Comparison of ENCODE assay signal across 1 cellular context in the genomic region with DNA sequence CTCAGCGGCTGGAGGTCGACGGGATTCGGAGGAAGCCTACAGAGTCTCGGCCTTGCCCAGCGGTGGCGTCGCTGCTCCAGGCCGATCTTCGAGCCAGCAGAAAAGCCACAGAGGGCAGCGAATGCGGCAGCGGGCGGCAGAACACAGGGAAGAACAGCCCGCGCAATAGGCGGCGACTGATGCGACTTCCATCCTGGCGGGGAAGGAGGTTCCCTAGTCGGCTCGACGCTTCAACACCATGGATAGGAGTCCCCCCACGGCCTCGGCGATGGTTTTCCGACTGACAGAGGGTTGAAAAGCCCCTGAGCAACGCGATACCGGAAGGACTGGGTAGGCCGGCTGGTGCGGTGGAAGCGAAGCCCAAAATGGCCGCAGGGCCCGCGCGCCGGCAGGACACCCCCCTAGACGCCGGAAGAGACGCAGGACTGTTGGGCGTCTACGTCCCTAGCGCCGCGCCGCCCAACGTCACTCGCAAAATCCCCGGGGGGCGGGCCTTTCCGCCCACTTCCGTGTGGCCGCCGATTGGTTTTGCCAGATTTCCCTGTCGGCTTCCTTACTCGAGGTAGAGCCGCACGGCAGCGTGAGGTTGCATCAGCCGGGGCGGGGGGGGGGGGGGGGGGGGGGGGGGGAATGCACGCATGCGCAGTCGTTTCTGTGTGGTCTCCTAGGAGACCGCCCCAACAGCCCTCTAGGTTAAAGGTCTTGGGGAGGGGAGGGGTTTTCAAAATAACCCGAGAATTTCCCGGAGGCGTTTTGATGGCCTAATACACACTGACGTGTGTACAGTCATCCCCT.
TF ChIP-seq lines count a peak whose summit lies in the region.

A gene (minus strand): TSS at position 367 of the 795 bp plus-strand sequence. CDS start 406 bp downstream, outside the sequence.

TF ChIP-seq in A549, 52 proteins besides CTCF, POLR2A, EP300 and RAD21 (continued from another document):
- no peak for TF ChIP-seq HOXA7 (CRISPR knock-in tag; IDR thresholded peaks at IDR 0.05)
- TF ChIP-seq SMC3 (IDR thresholded peaks at IDR 0.05), result no peak
- no peak for TF ChIP-seq RFX5 (IDR thresholded peaks at IDR 0.05)
- TF ChIP-seq HDAC2 (IDR thresholded peaks at IDR 0.05), result no peak
- no peak for TF ChIP-seq HEYL (CRISPR knock-in tag; IDR thresholded peaks at IDR 0.05)
- peak; percentile 80; the same call in 1 of the 2 replicates for TF ChIP-seq PHF8 (IDR thresholded peaks at IDR 0.05; ENCODE audit: borderline replicate concordance, low read depth)
- no peak for TF ChIP-seq EHF (CRISPR knock-in tag; IDR thresholded peaks at IDR 0.05)
- no peak for TF ChIP-seq KDM1A (IDR thresholded peaks at IDR 0.05; ENCODE audit: low read depth)
- TF ChIP-seq TFCP2L1 (CRISPR knock-in tag; IDR thresholded peaks at IDR 0.05), result 0 out of 2 replicates have a peak, but pooled peaks have one; percentile 36
- no peak; the same call in 1 of the 2 replicates for TF ChIP-seq HOXB5 (CRISPR knock-in tag; IDR thresholded peaks at IDR 0.05)
- peak; percentile 37 to 93; a peak in 3 of 4 replicates for TF ChIP-seq CEBPB (IDR thresholded peaks at IDR 0.05)
- TF ChIP-seq FOSL2 (IDR thresholded peaks at IDR 0.05), result no peak
- TF ChIP-seq FOSL2 (CRISPR knock-in tag; IDR thresholded peaks at IDR 0.05), result peak; percentile 78; the same call in 1 of the 2 replicates
- TF ChIP-seq POLR2AphosphoS2 (conservative IDR thresholded peaks at IDR 0.05; ENCODE audit: low read length), result no peak
- no peak for TF ChIP-seq ZC3H11A (IDR thresholded peaks at IDR 0.05)
- no peak for TF ChIP-seq MAFK (IDR thresholded peaks at IDR 0.05; ENCODE audit: partially characterized antibody)
- TF ChIP-seq JUNB (IDR thresholded peaks at IDR 0.05), result no peak
- TF ChIP-seq SREBF2 (IDR thresholded peaks at IDR 0.05), result no peak
- TF ChIP-seq FOXS1 (CRISPR knock-in tag; IDR thresholded peaks at IDR 0.05), result no peak
- TF ChIP-seq, protein P1, sequence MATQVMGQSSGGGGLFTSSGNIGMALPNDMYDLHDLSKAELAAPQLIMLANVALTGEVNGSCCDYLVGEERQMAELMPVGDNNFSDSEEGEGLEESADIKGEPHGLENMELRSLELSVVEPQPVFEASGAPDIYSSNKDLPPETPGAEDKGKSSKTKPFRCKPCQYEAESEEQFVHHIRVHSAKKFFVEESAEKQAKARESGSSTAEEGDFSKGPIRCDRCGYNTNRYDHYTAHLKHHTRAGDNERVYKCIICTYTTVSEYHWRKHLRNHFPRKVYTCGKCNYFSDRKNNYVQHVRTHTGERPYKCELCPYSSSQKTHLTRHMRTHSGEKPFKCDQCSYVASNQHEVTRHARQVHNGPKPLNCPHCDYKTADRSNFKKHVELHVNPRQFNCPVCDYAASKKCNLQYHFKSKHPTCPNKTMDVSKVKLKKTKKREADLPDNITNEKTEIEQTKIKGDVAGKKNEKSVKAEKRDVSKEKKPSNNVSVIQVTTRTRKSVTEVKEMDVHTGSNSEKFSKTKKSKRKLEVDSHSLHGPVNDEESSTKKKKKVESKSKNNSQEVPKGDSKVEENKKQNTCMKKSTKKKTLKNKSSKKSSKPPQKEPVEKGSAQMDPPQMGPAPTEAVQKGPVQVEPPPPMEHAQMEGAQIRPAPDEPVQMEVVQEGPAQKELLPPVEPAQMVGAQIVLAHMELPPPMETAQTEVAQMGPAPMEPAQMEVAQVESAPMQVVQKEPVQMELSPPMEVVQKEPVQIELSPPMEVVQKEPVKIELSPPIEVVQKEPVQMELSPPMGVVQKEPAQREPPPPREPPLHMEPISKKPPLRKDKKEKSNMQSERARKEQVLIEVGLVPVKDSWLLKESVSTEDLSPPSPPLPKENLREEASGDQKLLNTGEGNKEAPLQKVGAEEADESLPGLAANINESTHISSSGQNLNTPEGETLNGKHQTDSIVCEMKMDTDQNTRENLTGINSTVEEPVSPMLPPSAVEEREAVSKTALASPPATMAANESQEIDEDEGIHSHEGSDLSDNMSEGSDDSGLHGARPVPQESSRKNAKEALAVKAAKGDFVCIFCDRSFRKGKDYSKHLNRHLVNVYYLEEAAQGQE (IDR thresholded peaks at IDR 0.05), result 0 out of 2 replicates have a peak, but pooled peaks have one; percentile 25
- TF ChIP-seq, protein P2, sequence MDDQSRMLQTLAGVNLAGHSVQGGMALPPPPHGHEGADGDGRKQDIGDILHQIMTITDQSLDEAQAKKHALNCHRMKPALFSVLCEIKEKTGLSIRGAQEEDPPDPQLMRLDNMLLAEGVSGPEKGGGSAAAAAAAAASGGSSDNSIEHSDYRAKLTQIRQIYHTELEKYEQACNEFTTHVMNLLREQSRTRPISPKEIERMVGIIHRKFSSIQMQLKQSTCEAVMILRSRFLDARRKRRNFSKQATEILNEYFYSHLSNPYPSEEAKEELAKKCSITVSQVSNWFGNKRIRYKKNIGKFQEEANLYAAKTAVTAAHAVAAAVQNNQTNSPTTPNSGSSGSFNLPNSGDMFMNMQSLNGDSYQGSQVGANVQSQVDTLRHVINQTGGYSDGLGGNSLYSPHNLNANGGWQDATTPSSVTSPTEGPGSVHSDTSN (IDR thresholded peaks at IDR 0.05), result peak; percentile 23; the same call in 1 of the 2 replicates
- no peak for TF ChIP-seq RNF2 (IDR thresholded peaks at IDR 0.05; ENCODE audit: borderline replicate concordance, low read depth)
- TF ChIP-seq RARB (CRISPR knock-in tag; IDR thresholded peaks at IDR 0.05), result no peak
- no peak for TF ChIP-seq CHD2 (IDR thresholded peaks at IDR 0.05; ENCODE audit: low read length, partially characterized antibody)
- TF ChIP-seq MYC (IDR thresholded peaks at IDR 0.05; ENCODE audit: borderline replicate concordance, low read length), result no peak; the same call in 1 of the 2 replicates
- no peak for TF ChIP-seq NR3C1 (IDR thresholded peaks at IDR 0.05)
- TF ChIP-seq MAZ (IDR thresholded peaks at IDR 0.05; ENCODE audit: borderline replicate concordance, low read depth, low read length), result peak; percentile 24; the same call in 1 of the 2 replicates
- TF ChIP-seq, protein P3, sequence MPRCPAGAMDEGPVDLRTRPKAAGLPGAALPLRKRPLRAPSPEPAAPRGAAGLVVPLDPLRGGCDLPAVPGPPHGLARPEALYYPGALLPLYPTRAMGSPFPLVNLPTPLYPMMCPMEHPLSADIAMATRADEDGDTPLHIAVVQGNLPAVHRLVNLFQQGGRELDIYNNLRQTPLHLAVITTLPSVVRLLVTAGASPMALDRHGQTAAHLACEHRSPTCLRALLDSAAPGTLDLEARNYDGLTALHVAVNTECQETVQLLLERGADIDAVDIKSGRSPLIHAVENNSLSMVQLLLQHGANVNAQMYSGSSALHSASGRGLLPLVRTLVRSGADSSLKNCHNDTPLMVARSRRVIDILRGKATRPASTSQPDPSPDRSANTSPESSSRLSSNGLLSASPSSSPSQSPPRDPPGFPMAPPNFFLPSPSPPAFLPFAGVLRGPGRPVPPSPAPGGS (IDR thresholded peaks at IDR 0.05), result peak; percentile 82
- TF ChIP-seq, protein P4, sequence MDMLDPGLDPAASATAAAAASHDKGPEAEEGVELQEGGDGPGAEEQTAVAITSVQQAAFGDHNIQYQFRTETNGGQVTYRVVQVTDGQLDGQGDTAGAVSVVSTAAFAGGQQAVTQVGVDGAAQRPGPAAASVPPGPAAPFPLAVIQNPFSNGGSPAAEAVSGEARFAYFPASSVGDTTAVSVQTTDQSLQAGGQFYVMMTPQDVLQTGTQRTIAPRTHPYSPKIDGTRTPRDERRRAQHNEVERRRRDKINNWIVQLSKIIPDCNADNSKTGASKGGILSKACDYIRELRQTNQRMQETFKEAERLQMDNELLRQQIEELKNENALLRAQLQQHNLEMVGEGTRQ (IDR thresholded peaks at IDR 0.05), result no peak
